Comparison of ENCODE assay signal across 19 cellular contexts in the genomic region with DNA sequence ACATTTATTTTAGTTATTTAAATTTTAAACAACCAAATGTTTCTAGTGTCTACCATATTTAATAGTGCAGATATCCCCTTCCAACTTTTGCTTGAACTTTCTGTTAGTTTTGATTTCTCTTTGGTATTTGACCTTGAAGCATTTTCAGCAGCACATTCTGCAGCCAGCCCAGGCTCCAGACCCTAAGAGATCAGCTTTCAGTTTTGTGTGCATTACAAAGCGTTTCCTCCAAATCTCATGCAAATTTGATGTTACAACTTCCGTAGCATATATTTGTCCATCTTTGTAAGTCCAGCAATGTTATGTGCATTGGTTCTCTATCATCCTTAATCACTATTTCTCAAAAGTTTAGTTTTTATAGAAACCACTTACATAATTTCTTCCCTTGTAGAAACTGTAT. TPM values are rescaled to one million over a fixed set of nuclear protein-coding genes. Genes with fewer than 3 reads are reported as not detected.
DNase-seq lines count a peak whose midpoint lies in the region; ATAC-seq and TF ChIP-seq lines count a peak whose summit lies in the region.
"Had no signal": no experiment of that assay in that cellular context is flagged by ENCODE, and none has a peak within 500 bp of the region (broad histone marks: within the 10 kb centered on the region; RNA-seq: fewer than 3 reads in every experiment).

No MANE protein-coding gene starts in this region.

- no peaks in the 10 kb centered on the region for H3F3A ChIP-seq in MM.1S (ENCODE audit: insufficient read depth, low read length)

- H3K9me2 ChIP-seq in MM.1S (replicated peaks; ENCODE audit: insufficient read depth, low read length): no peaks in the 10 kb centered on the region

- intact Hi-C loops in esophagus squamous epithelium (cut with DNase I): no loop called here
- intact Hi-C loops in activated CD4-positive, alpha-beta T cell treated with anti-CD3 and anti-CD28 coated beads, Interleukin-2, amount 10 ng/mL, durations not matched to agents 24 days and 14 days (cut with micrococcal nuclease): no loop called here

- H3K36me3 Mint-ChIP-seq in activated CD4-positive, alpha-beta T cell treated with anti-CD3 and anti-CD28 coated beads, Interleukin-2, amount 10 ng/mL, durations not matched to agents 24 days and 14 days (ENCODE audit: low read depth): no peaks in the 10 kb centered on the region
- H3K36me3 Mint-ChIP-seq: CD4-positive, CD25-positive, alpha-beta regulatory T cell; CD8-positive, alpha-beta T cell had no signal

- TF ChIP-seq CTCF in MM.1S (IDR thresholded peaks at IDR 0.05; ENCODE audit: low read length) (no peak), esophagus squamous epithelium (IDR thresholded peaks at IDR 0.05) (no peak)

- no peak overlapping the region for H3K27ac Mint-ChIP-seq in activated CD4-positive, alpha-beta T cell treated with anti-CD3 and anti-CD28 coated beads, Interleukin-2, amount 10 ng/mL, durations not matched to agents 24 days and 14 days
- H3K27ac Mint-ChIP-seq: B cell; CD8-positive, alpha-beta T cell had no signal

- H3K27ac ChIP-seq in MM.1S (ENCODE audit: low read length): peak overlapping the region; percentile 36; the same call in 1 of the 2 replicates
- H3K27ac ChIP-seq in esophagus squamous epithelium: no peak overlapping the region
- H3K27ac ChIP-seq: BLaER1, C4-2B had no signal

- peak overlapping the region; percentile 55 for H2AFZ ChIP-seq in MM.1S (ENCODE audit: low read length)

- WGBS in esophagus squamous epithelium, 2 donors: 72 to 84% methylated on average over 2 of the region's 2 CpGs

- peak; percentile 85 for DNase-seq in MM.1S
- DNase-seq in NCI-H526 treated with DMSO at 0.1 percent for 48 hours (lab: John Stamatoyannopoulos, UW): peak; percentile 64
- peak; percentile 37 for DNase-seq in iris pigment epithelial cell (ENCODE audit: low read depth)
- no peak for DNase-seq in esophagus squamous epithelium (lab: John Stamatoyannopoulos, UW)
- DNase-seq in activated CD4-positive, alpha-beta T cell treated with anti-CD3 and anti-CD28 coated beads, Interleukin-2, amount 10 ng/mL, durations not matched to agents 24 days and 14 days: no peak
- DNase-seq: Caco-2; CD4-positive, CD25-positive, alpha-beta regulatory T cell; CD8-positive, alpha-beta T cell; DMS153; EL; GDM1; GOT3 had no signal

- peak overlapping the region; percentile 44 for H3K4me2 ChIP-seq in MM.1S (ENCODE audit: low read depth, low read length)
- H3K4me2 ChIP-seq: BLaER1 had no signal

- H3K4me1 ChIP-seq in MM.1S (ENCODE audit: low read length) (peaks cover 13% of the 10 kb centered on the region), esophagus squamous epithelium (no peaks in the 10 kb centered on the region)
- H3K4me1 ChIP-seq: BLaER1 had no signal

- H3K4me3 Mint-ChIP-seq in activated CD4-positive, alpha-beta T cell treated with anti-CD3 and anti-CD28 coated beads, Interleukin-2, amount 10 ng/mL, durations not matched to agents 24 days and 14 days: no peak overlapping the region
- H3K4me3 Mint-ChIP-seq: B cell; CD4-positive, CD25-positive, alpha-beta regulatory T cell; CD8-positive, alpha-beta T cell had no signal

- peaks cover 4% of the 10 kb centered on the region for H3K4me1 Mint-ChIP-seq in activated CD4-positive, alpha-beta T cell treated with anti-CD3 and anti-CD28 coated beads, Interleukin-2, amount 10 ng/mL, durations not matched to agents 24 days and 14 days
- H3K4me1 Mint-ChIP-seq: B cell had no signal

- ATAC-seq in GM19351 (IDR thresholded peaks at IDR 0.05; ENCODE audit: unreplicated experiment): no peak
- ATAC-seq: CD8-positive, alpha-beta T cell; GM12878; HCT116 had no signal

- H3K9ac ChIP-seq in MM.1S (ENCODE audit: low read length): no peak overlapping the region
- H3K9ac ChIP-seq: BLaER1 had no signal

- H3K9me3 ChIP-seq in MM.1S (replicated peaks; ENCODE audit: insufficient read depth, low read length) (no peaks in the 10 kb centered on the region), esophagus squamous epithelium (no peaks in the 10 kb centered on the region)
- H3K9me3 ChIP-seq: BLaER1, Caco-2 had no signal

- H3K36me3 ChIP-seq in MM.1S (replicated peaks; ENCODE audit: insufficient read depth, low read length) (no peaks in the 10 kb centered on the region), esophagus squamous epithelium (no peaks in the 10 kb centered on the region)
- H3K36me3 ChIP-seq: BLaER1 had no signal

- H3K4me3 ChIP-seq in MM.1S (ENCODE audit: low read length) (peak overlapping the region; percentile 14; the same call in 1 of the 2 replicates), esophagus squamous epithelium (no peak overlapping the region)
- H3K4me3 ChIP-seq: BLaER1, GM12878 had no signal

- no peaks in the 10 kb centered on the region for H3K79me2 ChIP-seq in MM.1S (ENCODE audit: low read length)

- H3K27me3 ChIP-seq in MM.1S (replicated peaks; ENCODE audit: insufficient read depth, low read length) (no peaks in the 10 kb centered on the region), esophagus squamous epithelium (no peaks in the 10 kb centered on the region)
- H3K27me3 ChIP-seq: BLaER1 had no signal

- no peaks in the 10 kb centered on the region for H4K20me1 ChIP-seq in MM.1S (ENCODE audit: insufficient read depth, low read length)
- H4K20me1 ChIP-seq: BLaER1 had no signal

- no peak for TF ChIP-seq POLR2A in esophagus squamous epithelium (IDR thresholded peaks at IDR 0.05)

- H3K9me3 Mint-ChIP-seq in activated CD4-positive, alpha-beta T cell treated with anti-CD3 and anti-CD28 coated beads, Interleukin-2, amount 10 ng/mL, durations not matched to agents 24 days and 14 days: no peaks in the 10 kb centered on the region
- H3K9me3 Mint-ChIP-seq: CD4-positive, CD25-positive, alpha-beta regulatory T cell; CD8-positive, alpha-beta T cell had no signal

- peaks cover 14% of the 10 kb centered on the region for H3K27me3 Mint-ChIP-seq in activated CD4-positive, alpha-beta T cell treated with anti-CD3 and anti-CD28 coated beads, Interleukin-2, amount 10 ng/mL, durations not matched to agents 24 days and 14 days
- H3K27me3 Mint-ChIP-seq: B cell; CD4-positive, CD25-positive, alpha-beta regulatory T cell had no signal

RNA-seq across cellular contexts. Expression of gene SERGEF, which starts 14.6 kb away (rescaled TPM):
- total RNA-seq in esophagus squamous epithelium: 10 to 100 TPM in 3 of 4 donors, 1 to 10 TPM in 1; 4.2 to 35.7 (median 13.4) TPM
- total RNA-seq in activated CD4-positive, alpha-beta T cell treated with anti-CD3 and anti-CD28 coated beads, Interleukin-2, amount 10 ng/mL, durations not matched to agents 24 days and 14 days: 26.2 and 35.8 TPM in 2 replicates

RNA-seq across cellular contexts. Expression of gene TPH1, which starts 18.6 kb away (rescaled TPM):
- under 1 TPM; 0.06 to 0.38 (median 0.15) TPM for total RNA-seq in esophagus squamous epithelium
- 0.36 and 0.56 TPM in 2 replicates for total RNA-seq in activated CD4-positive, alpha-beta T cell treated with anti-CD3 and anti-CD28 coated beads, Interleukin-2, amount 10 ng/mL, durations not matched to agents 24 days and 14 days
- total RNA-seq: A172 had no signal

Comparison
In these comparisons a context has a peak if more than half of its experiments do, and no peak if none do; other contexts are left out.
1. DNase-seq: peak in MM.1S (single experiment), NCI-H526 treated with DMSO at 0.1 percent for 48 hours (single experiment) and iris pigment epithelial cell (single experiment); none in esophagus squamous epithelium (single experiment) and activated CD4-positive, alpha-beta T cell treated with anti-CD3 and anti-CD28 coated beads, Interleukin-2, amount 10 ng/mL, durations not matched to agents 24 days and 14 days (single experiment).